In the genomic region with DNA sequence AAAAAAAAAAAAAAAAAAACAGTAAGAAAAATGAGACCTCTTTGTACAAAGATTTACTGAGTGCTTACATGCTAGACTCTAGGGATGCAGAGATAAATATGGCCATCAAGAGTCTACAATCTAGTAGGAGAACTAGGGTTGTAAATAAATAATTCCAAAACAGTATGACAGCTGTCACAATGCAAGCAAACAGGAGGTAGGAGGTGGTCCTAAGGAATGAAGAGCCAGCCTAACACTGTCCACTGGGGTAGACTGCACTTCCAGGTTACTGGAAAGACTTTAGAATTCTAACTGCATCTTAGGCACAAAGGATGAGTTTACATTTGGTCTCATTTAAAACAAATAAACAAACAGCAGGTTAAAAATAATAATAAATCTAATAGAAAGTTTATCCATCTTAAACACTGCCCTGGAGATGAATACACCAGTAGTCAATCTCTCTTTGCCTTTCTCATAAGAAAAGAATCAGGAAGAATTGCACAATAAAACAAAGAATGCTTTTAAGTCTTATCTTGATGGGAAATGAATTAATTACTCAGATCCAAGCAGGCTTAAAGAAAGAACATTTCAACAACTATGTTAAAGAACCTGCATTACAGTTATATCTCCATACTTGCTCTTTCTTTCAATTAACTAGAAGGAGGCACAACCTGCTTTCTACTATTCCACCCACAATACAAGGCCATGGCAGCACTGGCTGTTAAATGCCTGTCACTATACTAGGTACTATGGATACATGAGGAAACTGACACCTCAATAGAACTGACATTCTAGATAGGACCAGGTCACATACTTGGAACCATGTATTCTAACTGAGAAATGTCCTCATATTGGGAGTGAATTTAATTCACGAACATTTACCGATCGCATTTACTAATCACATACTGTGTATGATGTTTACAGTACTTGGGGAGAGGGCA, we compare ENCODE assay signal across 21 cellular contexts. TPM values are rescaled to one million over a fixed set of nuclear protein-coding genes. Genes with fewer than 3 reads are reported as not detected.
DNase-seq lines count a peak whose midpoint lies in the region; ATAC-seq, FAIRE-seq and TF ChIP-seq lines count a peak whose summit lies in the region.
"Had no signal": no experiment of that assay in that cellular context is flagged by ENCODE, and none has a peak within 500 bp of the region (broad histone marks: within the 10 kb centered on the region; RNA-seq: fewer than 3 reads in every experiment).

No MANE protein-coding gene starts in this region.

- ATAC-seq in HepG2 (peak; percentile 41), right lobe of liver (no peak), WTC11 (no peak), HG02970 (IDR thresholded peaks at IDR 0.05; ENCODE audit: low FRiP score, unreplicated experiment) (no peak)
- no peak for ATAC-seq in effector memory CD8-positive, alpha-beta T cell (replicated peaks)
- ATAC-seq: CD8-positive, alpha-beta T cell; T-cell had no signal

- H3K9me3 ChIP-seq in HepG2 (ENCODE audit: low read length) (no peaks in the 10 kb centered on the region), right lobe of liver (no peaks in the 10 kb centered on the region), OCI-LY7 (ENCODE audit: low read length) (no peaks in the 10 kb centered on the region)

- intact Hi-C loops in HepG2 (cut with micrococcal nuclease; ENCODE audit: unreplicated experiment) (no loop called here), right lobe of liver (cut with DNase I) (no loop called here), OCI-LY7 (cut with micrococcal nuclease; ENCODE audit: unreplicated experiment) (no loop called here)

- no peak for FAIRE-seq in HepG2 (lab: Jason Lieb, UNC)
- FAIRE-seq: frontal cortex had no signal

- H3K4me3 Mint-ChIP-seq in WTC11 = no peak overlapping the region
- H3K4me3 Mint-ChIP-seq in effector memory CD8-positive, alpha-beta T cell = no peak overlapping the region
- H3K4me3 Mint-ChIP-seq: activated CD4-positive, alpha-beta memory T cell treated with anti-CD3 and anti-CD28 coated beads for 36 hours; CD8-positive, alpha-beta T cell; T-cell had no signal

- peaks cover 36% of the 10 kb centered on the region for H3K4me1 Mint-ChIP-seq in WTC11
- H3K4me1 Mint-ChIP-seq in effector memory CD8-positive, alpha-beta T cell (ENCODE audit: low read depth in 2 of 2) = no peaks in the 10 kb centered on the region

- no peaks in the 10 kb centered on the region for H3K36me3 ChIP-seq in HepG2 (replicated peaks in 1 of 2; ENCODE audit: control insufficient read depth in 1 of 2, insufficient read depth in 2 of 2, low read length in 2 of 2)
- no peaks in the 10 kb centered on the region for H3K36me3 ChIP-seq in right lobe of liver
- H3K36me3 ChIP-seq in OCI-LY7 (ENCODE audit: insufficient read depth, low read length) = no peaks in the 10 kb centered on the region

- H3K4me1 ChIP-seq in HepG2 (ENCODE audit: insufficient read depth, low read length) = peaks cover 42% of the 10 kb centered on the region
- H3K4me1 ChIP-seq in right lobe of liver = peaks cover 0 to 38% (median 15%) of the 10 kb centered on the region in 4 donors
- no peaks in the 10 kb centered on the region for H3K4me1 ChIP-seq in OCI-LY7 (ENCODE audit: insufficient read depth, low read length, poor library complexity, severe bottlenecking)

- no peak for TF ChIP-seq RAD21 in HepG2 (CRISPR knock-in tag; IDR thresholded peaks at IDR 0.05)

- H3K27ac ChIP-seq in HepG2 (ENCODE audit: extremely low read length, insufficient read depth, low read length) (no peak overlapping the region), right lobe of liver (no peak overlapping the region), OCI-LY7 (ENCODE audit: low read depth, low read length, poor library complexity, severe bottlenecking) (no peak overlapping the region)
- H3K27ac ChIP-seq: VCaP had no signal

- no peak overlapping the region for H2AFZ ChIP-seq in HepG2 (ENCODE audit: low read length)
- H2AFZ ChIP-seq in OCI-LY7 (ENCODE audit: low read length) = no peak overlapping the region

- DNase-seq in HepG2 (ENCODE audit: low spot score) = no peak
- DNase-seq in right lobe of liver = no peak
- DNase-seq in WTC11 (ENCODE audit: low spot score) = no peak
- DNase-seq in fibroblast of the aortic adventitia (ENCODE audit: low read depth) = peak; percentile 34
- no peak for DNase-seq in OCI-LY7 (ENCODE audit: low spot score)
- DNase-seq in NK-92 treated with Interleukin-12 subunit alpha and Interleukin-12 subunit beta, amount 100 ng/mL, for 24 hours (lab: John Stamatoyannopoulos, UW) = no peak
- DNase-seq in effector memory CD8-positive, alpha-beta T cell = no peak
- DNase-seq: activated CD4-positive, alpha-beta memory T cell treated with anti-CD3 and anti-CD28 coated beads for 36 hours; activated naive CD4-positive, alpha-beta T cell treated with Interleukin-2 at 50 U/mL for 16 hours; activated T-cell treated with anti-CD3 and anti-CD28 coated beads, Interleukin-2, amount 50 U/mL, for 1 hour; CD8-positive, alpha-beta T cell; cortex of kidney; hypothalamus; KG1; NCI-H1105; NCI-H2107; NCI-H510A treated with DMSO at 0.1 percent for 48 hours; T-cell had no signal

- 95% methylated on average over 3 of the region's 3 CpGs for WGBS in HepG2 (ENCODE audit: low lambda C conversion rate)
- 100% methylated on average over 3 of the region's 3 CpGs for WGBS in right lobe of liver (ENCODE audit: insufficient coverage, low coverage, low lambda C conversion rate, missing lambda C conversion rate)

- no peak overlapping the region for H3K4me2 ChIP-seq in HepG2 (ENCODE audit: low read depth, low read length)
- H3K4me2 ChIP-seq in OCI-LY7 (ENCODE audit: low read length) = no peak overlapping the region

- H3K4me3 ChIP-seq in HepG2 (replicated peaks in 1 of 3; ENCODE audit: insufficient read depth in 1 of 3, low read depth in 2 of 3, low read length in 3 of 3) = no peak overlapping the region
- no peak overlapping the region for H3K4me3 ChIP-seq in right lobe of liver
- H3K4me3 ChIP-seq in fibroblast of the aortic adventitia (ENCODE audit: low read depth, low read length) = no peak overlapping the region
- H3K4me3 ChIP-seq in OCI-LY7 (ENCODE audit: low read depth, low read length, poor library complexity, severe bottlenecking) = no peak overlapping the region

- no peak overlapping the region for H3K9ac ChIP-seq in HepG2 (ENCODE audit: insufficient read depth, low read depth, low read length)

- H3K79me2 ChIP-seq in HepG2 (ENCODE audit: insufficient read depth, low read length) (peaks cover 58% of the 10 kb centered on the region), OCI-LY7 (ENCODE audit: insufficient read depth, low read depth, low read length) (no peaks in the 10 kb centered on the region)

- no peaks in the 10 kb centered on the region for H3K9me3 Mint-ChIP-seq in WTC11
- H3K9me3 Mint-ChIP-seq in effector memory CD8-positive, alpha-beta T cell = peaks cover 2 to 8% of the 10 kb centered on the region in 2 donors
- H3K9me3 Mint-ChIP-seq: CD8-positive, alpha-beta T cell; T-cell had no signal

- CTCF ChIA-PET in HepG2 (lab: Yijun Ruan, JAX; ENCODE audit: low intra/inter-chr PET ratio, low total read pairs) (no interaction called here), WTC11 (lab: Charles Lee) (no interaction called here), OCI-LY7 (lab: Charles Lee; ENCODE audit: unreplicated experiment) (no interaction called here)

- H3K27ac Mint-ChIP-seq in WTC11 = peak overlapping the region; percentile 42; the same call in 1 of the 2 replicates
- H3K27ac Mint-ChIP-seq in effector memory CD8-positive, alpha-beta T cell = no peak overlapping the region
- H3K27ac Mint-ChIP-seq: activated CD4-positive, alpha-beta memory T cell treated with anti-CD3 and anti-CD28 coated beads for 36 hours; CD8-positive, alpha-beta T cell; T-cell had no signal

- no peaks in the 10 kb centered on the region for H3K36me3 Mint-ChIP-seq in WTC11
- no peaks in the 10 kb centered on the region for H3K36me3 Mint-ChIP-seq in effector memory CD8-positive, alpha-beta T cell (ENCODE audit: insufficient read depth)
- H3K36me3 Mint-ChIP-seq: activated CD4-positive, alpha-beta memory T cell treated with anti-CD3 and anti-CD28 coated beads for 36 hours; CD8-positive, alpha-beta T cell; T-cell had no signal

- POLR2A ChIA-PET in HepG2 (lab: Yijun Ruan, JAX) = interaction anchor here (2.5 kb wide), 1 partner anchor 12 kb away, joined by 12 read pairs; no protein-coding TSS in a partner anchor
- POLR2A ChIA-PET in WTC11 (lab: Charles Lee) = no interaction called here
- POLR2A ChIA-PET in OCI-LY7 (lab: Charles Lee) = no interaction called here

- in situ Hi-C loops in HepG2 (cut with HindIII; ENCODE audit: extremely low pct_ligation_motif_present, low pct_unique_long_range_greater_than_20kb) = no loop called here

- H4K20me1 ChIP-seq in HepG2 (ENCODE audit: insufficient read depth, low read length) (peaks cover 8% of the 10 kb centered on the region), OCI-LY7 (ENCODE audit: insufficient read depth, low read length) (no peaks in the 10 kb centered on the region)

- H3K27me3 ChIP-seq in HepG2 (ENCODE audit: control insufficient read depth in 1 of 2, insufficient read depth in 2 of 2, low read length in 2 of 2) (no peaks in the 10 kb centered on the region), right lobe of liver (no peaks in the 10 kb centered on the region)

- no peak for TF ChIP-seq POLR2A in HepG2 (IDR thresholded peaks at IDR 0.05; ENCODE audit: insufficient read depth in 1 of 2, low read depth in 2 of 2, low read length in 2 of 2)
- TF ChIP-seq POLR2A in right lobe of liver (IDR thresholded peaks at IDR 0.05) = no peak

- no peaks in the 10 kb centered on the region for H3K27me3 Mint-ChIP-seq in WTC11 (ENCODE audit: low read depth)
- H3K27me3 Mint-ChIP-seq in effector memory CD8-positive, alpha-beta T cell = no peaks in the 10 kb centered on the region
- H3K27me3 Mint-ChIP-seq: activated CD4-positive, alpha-beta memory T cell treated with anti-CD3 and anti-CD28 coated beads for 36 hours; T-cell had no signal

- TF ChIP-seq EP300 in HepG2 (IDR thresholded peaks at IDR 0.05; ENCODE audit: low read depth in 2 of 2, low read length in 2 of 2) = no peak
- no peak for TF ChIP-seq EP300 in HepG2 (CRISPR knock-in tag; IDR thresholded peaks at IDR 0.05; ENCODE audit: borderline replicate concordance)

- H3K9me2 ChIP-seq in OCI-LY7 (ENCODE audit: insufficient read depth, low read length) = no peaks in the 10 kb centered on the region

- BruUV-seq in HepG2 (replicated peaks; lab: Mats Ljungman, UMichigan) (no TSS peak), OCI-LY7 (replicated peaks; lab: Mats Ljungman, UMichigan) (no TSS peak)

- TF ChIP-seq CTCF in HepG2 (CRISPR knock-in tag; IDR thresholded peaks at IDR 0.05) = no peak
- TF ChIP-seq CTCF in right lobe of liver (IDR thresholded peaks at IDR 0.05) = no peak
- no peak for TF ChIP-seq CTCF in WTC11 (IDR thresholded peaks at IDR 0.05)
- TF ChIP-seq CTCF in fibroblast of the aortic adventitia (IDR thresholded peaks at IDR 0.05; ENCODE audit: insufficient read depth, low read length) = no peak
- TF ChIP-seq CTCF in OCI-LY7 (conservative IDR thresholded peaks at IDR 0.05; ENCODE audit: low read length) = no peak

RNA-seq across cellular contexts. Expression of a gene that starts 12.7 kb away (rescaled TPM):
- total RNA-seq in HepG2 (2016; rRNA removed; fragmentation: Illumina TruSeq; extraction: Trizol) = 29.6 and 40.8 TPM in 2 replicates
- total RNA-seq in HepG2 (2016; cell fraction: cytosol; rRNA removed; fragmentation: Illumina TruSeq; extraction: Trizol; ENCODE audit: low read depth) = 22.0 and 26.3 TPM in 2 replicates
- 28.7 and 37.1 TPM in 2 replicates for total RNA-seq in HepG2 (2016; cell fraction: insoluble cytoplasmic fraction; rRNA removed; fragmentation: Illumina TruSeq; extraction: Trizol)
- 28.2 and 31.1 TPM in 2 replicates for total RNA-seq in HepG2 (2016; cell fraction: membrane; rRNA removed; fragmentation: Illumina TruSeq; extraction: Trizol)
- total RNA-seq in HepG2 (2016; cell fraction: nucleus; rRNA removed; fragmentation: Illumina TruSeq; extraction: Trizol) = 90.9 and 93.4 TPM in 2 replicates
- polyA plus RNA-seq in HepG2 (2011; rRNA removed) = 32.2 and 34.8 TPM in 2 replicates
- polyA plus RNA-seq in HepG2 (2011; cell fraction: cytosol; rRNA removed) = 17.7 and 29.2 TPM in 2 replicates
- 41.4 and 54.6 TPM in 2 replicates for polyA plus RNA-seq in HepG2 (2011; cell fraction: nucleus; rRNA removed)
- 38.8 and 45.2 TPM in 2 replicates for polyA plus RNA-seq in HepG2 (2012)
- 4.8 TPM in 2 replicates for polyA plus RNA-seq in HepG2 (2016; cell fraction: cytosol; fragmentation: Illumina TruSeq; extraction: Trizol; ENCODE audit: low read depth)
- polyA plus RNA-seq in HepG2 (2016; cell fraction: insoluble cytoplasmic fraction; fragmentation: Illumina TruSeq; extraction: Trizol; ENCODE audit: low read depth) = 26.1 and 28.8 TPM in 2 replicates
- 13.9 and 15.0 TPM in 2 replicates for polyA plus RNA-seq in HepG2 (2016; cell fraction: membrane; fragmentation: Illumina TruSeq; extraction: Trizol; ENCODE audit: low read depth)
- 95.4 and 101 TPM in 2 replicates for polyA plus RNA-seq in HepG2 (2016; cell fraction: nucleus; fragmentation: Illumina TruSeq; extraction: Trizol; ENCODE audit: insufficient read depth, low read depth)
- 50.6 and 153 TPM in 2 replicates for polyA minus RNA-seq in HepG2 (2011; rRNA and poly(A)+ RNA removed; ENCODE audit: low replicate concordance)
- 26.8 and 33.5 TPM in 2 replicates for polyA minus RNA-seq in HepG2 (2011; cell fraction: cytosol; rRNA and poly(A)+ RNA removed)
- polyA minus RNA-seq in HepG2 (2011; cell fraction: nucleus; rRNA and poly(A)+ RNA removed) = 180 and 197 TPM in 2 replicates
- total RNA-seq in right lobe of liver = 100 to 1,000 TPM in 1 of 6 experiments, 10 to 100 TPM in 5; 25.0 to 146 (median 60.2) TPM
- total RNA-seq in WTC11 (2021) = 40.5 to 48.3 TPM (median 47.9 TPM) in 3 replicates
- total RNA-seq in fibroblast of the aortic adventitia (ENCODE audit: low replicate concordance) = 22.8 and 31.9 TPM in 2 replicates
- not detected in 2 replicates for total RNA-seq in OCI-LY7 (2014; rRNA removed; shearing (Covaris generic))
- not detected in 2 replicates for total RNA-seq in OCI-LY7 (2022)

Comparison
In these comparisons a context has a peak if more than half of its experiments do, and no peak if none do; other contexts are left out.
1. RNA of a gene that starts 12.7 kb away (total RNA-seq): 25.0 to 146 TPM in right lobe of liver, 22.0 to 93.4 TPM in HepG2, 40.5 to 48.3 TPM in WTC11 and 22.8 to 31.9 TPM in fibroblast of the aortic adventitia; not detected in OCI-LY7; every median in the first group is over 10 times any median in the second.